ENCODE assay signal across 11 cellular contexts in the genomic region with DNA sequence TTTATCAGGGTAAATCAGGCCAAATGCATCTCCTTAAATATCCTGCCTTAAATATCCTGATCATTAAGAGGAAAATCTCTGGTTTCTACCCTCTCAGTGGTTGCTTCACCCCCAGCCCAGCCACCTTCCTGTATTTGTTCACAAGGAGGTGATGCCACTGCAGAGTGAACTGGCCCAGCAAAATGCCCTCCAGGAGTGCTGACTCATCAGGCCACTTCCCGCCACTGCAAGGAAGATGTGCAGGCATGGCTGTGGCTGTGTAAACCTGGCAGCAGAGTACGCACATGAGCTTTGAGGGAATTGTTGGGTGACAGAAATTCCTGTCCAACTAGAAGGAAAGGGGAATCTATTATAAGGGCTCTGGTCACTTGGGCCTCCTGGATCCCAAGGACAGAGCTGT. TPM values are rescaled to one million over a fixed set of nuclear protein-coding genes. Genes with fewer than 3 reads are reported as not detected.
DNase-seq lines count a peak whose midpoint lies in the region; ATAC-seq, FAIRE-seq and TF ChIP-seq lines count a peak whose summit lies in the region.
"Had no signal": no experiment of that assay in that cellular context is flagged by ENCODE, and none has a peak within 500 bp of the region (broad histone marks: within the 10 kb centered on the region; RNA-seq: fewer than 3 reads in every experiment).

No MANE protein-coding gene starts in this region.

- H4K20me1 ChIP-seq in GM23338 (replicated peaks; ENCODE audit: insufficient read depth) = 0 out of 2 replicates have a peak, but pooled peaks cover 4% of the 10 kb centered on the region
- H4K20me1 ChIP-seq in PC-3 (ENCODE audit: low read length) = no peaks in the 10 kb centered on the region
- H4K20me1 ChIP-seq in osteoblast (ENCODE audit: insufficient read depth, low read length) = no peaks in the 10 kb centered on the region

- ATAC-seq in GM23338 (no peak), PC-3 (peak; percentile 100)
- ATAC-seq in activated naive CD8-positive, alpha-beta T cell treated with anti-CD3 and anti-CD28 coated beads, Interleukin-2, amount 50 U/mL, for 24 hours = no peak

- POLR2A ChIA-PET in PC-3 (lab: Charles Lee; ENCODE audit: unreplicated experiment) = no interaction called here

- H3K27me3 ChIP-seq in GM23338 (ENCODE audit: insufficient read depth) (no peaks in the 10 kb centered on the region), PC-3 (ENCODE audit: low read length) (no peaks in the 10 kb centered on the region), osteoblast (ENCODE audit: insufficient read depth, low read length) (no peaks in the 10 kb centered on the region), small intestine (ENCODE audit: control insufficient read depth in 2 of 2, insufficient read depth in 2 of 2, low read length in 2 of 2) (no peaks in the 10 kb centered on the region)

- H3K36me3 Mint-ChIP-seq in GM23338 (ENCODE audit: low read depth) (peaks cover 97% of the 10 kb centered on the region), endothelial cell (ENCODE audit: low read depth, unreplicated experiment) (peaks cover 67% of the 10 kb centered on the region)
- peaks cover 57% of the 10 kb centered on the region for H3K36me3 Mint-ChIP-seq in activated naive CD8-positive, alpha-beta T cell treated with anti-CD3 and anti-CD28 coated beads, Interleukin-2, amount 50 U/mL, for 24 hours (ENCODE audit: low read depth)

- H3K9me3 ChIP-seq in PC-3 (ENCODE audit: low read length) (0 out of 2 replicates have a peak, but pooled peaks cover 5% of the 10 kb centered on the region), osteoblast (ENCODE audit: low read depth, low read length) (peaks cover 5% of the 10 kb centered on the region), small intestine (ENCODE audit: control insufficient read depth, low read depth) (no peaks in the 10 kb centered on the region)

- H3K36me3 ChIP-seq in GM23338 (ENCODE audit: insufficient read depth) (peaks cover 54% of the 10 kb centered on the region), PC-3 (ENCODE audit: low read depth, low read length) (peaks cover 55% of the 10 kb centered on the region), osteoblast (ENCODE audit: insufficient read depth, low read length) (peaks cover 21% of the 10 kb centered on the region), small intestine (ENCODE audit: control insufficient read depth in 2 of 2, insufficient read depth in 2 of 2, low read length in 2 of 2) (peaks cover 2 to 10% of the 10 kb centered on the region in 2 donors)

- H3K27ac ChIP-seq in GM23338 (ENCODE audit: low read depth) = 0 out of 2 replicates have a peak overlapping the region, but pooled peaks have one; percentile 52
- H3K27ac ChIP-seq in PC-3 (ENCODE audit: low read length) = peak overlapping the region; percentile 61
- H3K27ac ChIP-seq in osteoblast (ENCODE audit: low read depth, low read length) = no peak overlapping the region
- no peak overlapping the region for H3K27ac ChIP-seq in small intestine (ENCODE audit: low read depth in 1 of 2, low read length in 1 of 2)
- H3K27ac ChIP-seq: SK-N-MC had no signal

- peaks cover 15% of the 10 kb centered on the region for H3K4me1 ChIP-seq in GM23338 (ENCODE audit: insufficient read depth)
- peaks cover 16% of the 10 kb centered on the region for H3K4me1 ChIP-seq in PC-3 (ENCODE audit: insufficient read depth, low read length)
- no peaks in the 10 kb centered on the region for H3K4me1 ChIP-seq in osteoblast (ENCODE audit: insufficient read depth, low read length)
- H3K4me1 ChIP-seq in small intestine (ENCODE audit: control insufficient read depth in 2 of 2, insufficient read depth in 1 of 2, low read depth in 1 of 2, low read length in 1 of 2) = peaks cover 0 to 4% of the 10 kb centered on the region in 2 donors

- 0 out of 2 replicates have a peak, but pooled peaks cover 8% of the 10 kb centered on the region for H3F3A ChIP-seq in GM23338 (replicated peaks; ENCODE audit: low read depth)
- no peaks in the 10 kb centered on the region for H3F3A ChIP-seq in PC-3 (ENCODE audit: low read length, unreplicated experiment)

- H2AFZ ChIP-seq in GM23338 (no peak overlapping the region), PC-3 (ENCODE audit: low read length) (peak overlapping the region; percentile 25; the same call in 1 of the 2 replicates), osteoblast (ENCODE audit: low read length) (no peak overlapping the region)

- intact Hi-C loops in PC-3 (cut with micrococcal nuclease) = loop anchor here (1.0 kb wide), 1 partner anchor 40 kb away; no protein-coding TSS in a partner anchor

- H3K9me3 Mint-ChIP-seq in GM23338 (peaks cover 38% of the 10 kb centered on the region), endothelial cell (ENCODE audit: unreplicated experiment) (no peaks in the 10 kb centered on the region)
- H3K9me3 Mint-ChIP-seq in activated naive CD8-positive, alpha-beta T cell treated with anti-CD3 and anti-CD28 coated beads, Interleukin-2, amount 50 U/mL, for 24 hours = peaks cover 25% of the 10 kb centered on the region

- H3K27me3 Mint-ChIP-seq in GM23338 (ENCODE audit: insufficient read depth, low read depth, poor library complexity) = peaks cover 13% of the 10 kb centered on the region
- H3K27me3 Mint-ChIP-seq in endothelial cell (ENCODE audit: unreplicated experiment) = peaks cover 8% of the 10 kb centered on the region
- no peaks in the 10 kb centered on the region for H3K27me3 Mint-ChIP-seq in activated naive CD8-positive, alpha-beta T cell treated with anti-CD3 and anti-CD28 coated beads, Interleukin-2, amount 50 U/mL, for 24 hours

- no peak for DNase-seq in GM23338 (ENCODE audit: low spot score)
- DNase-seq in PC-3 = peak; percentile 94
- DNase-seq in endothelial cell (ENCODE audit: low spot score) = peak; percentile 11
- peak; percentile 22 for DNase-seq in osteoblast (ENCODE audit: insufficient read length, low spot score, missing footprints)
- no peak for DNase-seq in NCI-H2107 treated with DMSO at 0.1 percent for 48 hours (lab: John Stamatoyannopoulos, UW; ENCODE audit: unreplicated experiment)
- DNase-seq in activated naive CD8-positive, alpha-beta T cell treated with anti-CD3 and anti-CD28 coated beads, Interleukin-2, amount 50 U/mL, for 24 hours = no peak
- DNase-seq in small intestine = no peak
- no peak for DNase-seq in cerebellum (ENCODE audit: low spot score)
- DNase-seq: activated effector memory CD4-positive, alpha-beta T cell treated with Interleukin-2 at 50 U/mL for 16 hours had no signal

- H3K4me2 ChIP-seq in GM23338 (no peak overlapping the region), PC-3 (ENCODE audit: low read length) (peak overlapping the region; percentile 11; the same call in 1 of the 2 replicates), osteoblast (ENCODE audit: insufficient read depth, low read length) (no peak overlapping the region)

- no peak for FAIRE-seq in small intestine (lab: Jason Lieb, UNC)

- H3K4me3 ChIP-seq in GM23338 (no peak overlapping the region), PC-3 (ENCODE audit: low read length) (no peak overlapping the region), osteoblast (ENCODE audit: insufficient read depth, low read length) (no peak overlapping the region), small intestine (ENCODE audit: low read depth in 1 of 2, low read length in 2 of 2) (no peak overlapping the region)
- H3K4me3 ChIP-seq: SK-N-MC had no signal

- H3K4me3 Mint-ChIP-seq in GM23338 (no peak overlapping the region), endothelial cell (ENCODE audit: unreplicated experiment) (peak overlapping the region; percentile 40)
- H3K4me3 Mint-ChIP-seq in activated naive CD8-positive, alpha-beta T cell treated with anti-CD3 and anti-CD28 coated beads, Interleukin-2, amount 50 U/mL, for 24 hours = no peak overlapping the region
- H3K4me3 Mint-ChIP-seq: nephron had no signal

- no peak overlapping the region; the same call in 1 of the 2 replicates for H3K9ac ChIP-seq in PC-3 (ENCODE audit: low read length)

- TF ChIP-seq CTCF in GM23338 (conservative IDR thresholded peaks at IDR 0.05; ENCODE audit: low read depth in 2 of 2) (no peak), PC-3 (conservative IDR thresholded peaks at IDR 0.05; ENCODE audit: low read depth, low read length) (0 out of 2 replicates have a peak, but pooled peaks have one; percentile 16), endothelial cell (IDR thresholded peaks at IDR 0.05; ENCODE audit: unreplicated experiment) (no peak), osteoblast (IDR thresholded peaks at IDR 0.05; ENCODE audit: extremely low read depth, low read depth, low read length) (no peak)

- H3K79me2 ChIP-seq in GM23338 (replicated peaks; ENCODE audit: insufficient read depth) (no peaks in the 10 kb centered on the region), PC-3 (ENCODE audit: low read length) (no peaks in the 10 kb centered on the region), osteoblast (ENCODE audit: insufficient read depth, low read length) (no peaks in the 10 kb centered on the region)

- CTCF ChIA-PET in PC-3 (lab: Charles Lee) = no interaction called here

- 83 to 97% (median 89%) methylated on average over 2 of the region's 2 CpGs for WGBS in small intestine, 3 donors

- H3K4me1 Mint-ChIP-seq in GM23338 (peaks cover 19% of the 10 kb centered on the region), endothelial cell (ENCODE audit: unreplicated experiment) (peaks cover 11% of the 10 kb centered on the region)
- peaks cover 3% of the 10 kb centered on the region for H3K4me1 Mint-ChIP-seq in activated naive CD8-positive, alpha-beta T cell treated with anti-CD3 and anti-CD28 coated beads, Interleukin-2, amount 50 U/mL, for 24 hours
- H3K4me1 Mint-ChIP-seq: nephron had no signal

- no TSS peak for BruUV-seq in PC-3 (replicated peaks; lab: Mats Ljungman, UMichigan)

- H3K27ac Mint-ChIP-seq in GM23338 = no peak overlapping the region
- peak overlapping the region; percentile 37 for H3K27ac Mint-ChIP-seq in endothelial cell (ENCODE audit: unreplicated experiment)
- no peak overlapping the region for H3K27ac Mint-ChIP-seq in activated naive CD8-positive, alpha-beta T cell treated with anti-CD3 and anti-CD28 coated beads, Interleukin-2, amount 50 U/mL, for 24 hours
- H3K27ac Mint-ChIP-seq: nephron had no signal

- H3K9me2 ChIP-seq in GM23338 (ENCODE audit: insufficient read depth) (no peaks in the 10 kb centered on the region), PC-3 (replicated peaks; ENCODE audit: low read length) (no peaks in the 10 kb centered on the region)

RNA-seq across cellular contexts. Expression of a gene that starts 13.8 kb away (rescaled TPM):
- 117 and 125 TPM in 2 replicates for total RNA-seq in GM23338 (2014; rRNA removed; shearing (Covaris generic))
- 159 and 173 TPM in 2 replicates for polyA plus RNA-seq in GM23338 (2016; fragmentation: Nextera tagmentation; extraction: Ambion mirVana)
- total RNA-seq in PC-3 (2014; rRNA removed) = 21.5 and 26.8 TPM in 2 replicates
- total RNA-seq in endothelial cell (ENCODE audit: unreplicated experiment) = 58.8 TPM
- 19.7 and 45.2 TPM in 2 replicates for total RNA-seq in osteoblast
- polyA plus RNA-seq in small intestine = 10 to 100 TPM; 35.6 to 84.5 (median 82.1) TPM
- total RNA-seq in cerebellum = 8.3 TPM

RNA-seq across cellular contexts. Expression of a gene that starts 42.1 kb away (rescaled TPM):
- 37.6 and 38.5 TPM in 2 replicates for total RNA-seq in GM23338 (2014; rRNA removed; shearing (Covaris generic))
- polyA plus RNA-seq in GM23338 (2016; fragmentation: Nextera tagmentation; extraction: Ambion mirVana) = 25.9 and 26.0 TPM in 2 replicates
- 119 and 140 TPM in 2 replicates for total RNA-seq in PC-3 (2014; rRNA removed)
- total RNA-seq in endothelial cell (ENCODE audit: unreplicated experiment) = 186 TPM
- total RNA-seq in osteoblast = 80.7 and 83.2 TPM in 2 replicates
- polyA plus RNA-seq in small intestine = 100 to 1,000 TPM; 306 to 539 (median 531) TPM
- total RNA-seq in cerebellum = 16.1 TPM

RNA-seq across cellular contexts. Expression of a gene that starts 54.8 kb away (rescaled TPM):
- 16.7 and 19.4 TPM in 2 replicates for total RNA-seq in GM23338 (2014; rRNA removed; shearing (Covaris generic))
- 4.9 and 5.7 TPM in 2 replicates for polyA plus RNA-seq in GM23338 (2016; fragmentation: Nextera tagmentation; extraction: Ambion mirVana)
- 14.5 and 17.7 TPM in 2 replicates for total RNA-seq in PC-3 (2014; rRNA removed)
- total RNA-seq in endothelial cell (ENCODE audit: unreplicated experiment) = 34.7 TPM
- total RNA-seq in osteoblast = 28.0 and 29.3 TPM in 2 replicates
- 10 to 100 TPM; 14.4 to 31.1 (median 28.2) TPM for polyA plus RNA-seq in small intestine
- 8.0 TPM for total RNA-seq in cerebellum

Comparison
In these comparisons a context has a peak if more than half of its experiments do, and no peak if none do; other contexts are left out.
1. DNase-seq: peak in PC-3 (single experiment), endothelial cell (single experiment) and osteoblast (single experiment); none in GM23338 (single experiment), NCI-H2107 treated with DMSO at 0.1 percent for 48 hours (single experiment), activated naive CD8-positive, alpha-beta T cell treated with anti-CD3 and anti-CD28 coated beads, Interleukin-2, amount 50 U/mL, for 24 hours (single experiment), small intestine (single experiment) and cerebellum (single experiment).
2. H3K27ac ChIP-seq: peak in GM23338 (single experiment) and PC-3 (single experiment); none in osteoblast (single experiment) and small intestine (0 of 2).